Comparison of ENCODE assay signal across 1 cellular context in the genomic region with DNA sequence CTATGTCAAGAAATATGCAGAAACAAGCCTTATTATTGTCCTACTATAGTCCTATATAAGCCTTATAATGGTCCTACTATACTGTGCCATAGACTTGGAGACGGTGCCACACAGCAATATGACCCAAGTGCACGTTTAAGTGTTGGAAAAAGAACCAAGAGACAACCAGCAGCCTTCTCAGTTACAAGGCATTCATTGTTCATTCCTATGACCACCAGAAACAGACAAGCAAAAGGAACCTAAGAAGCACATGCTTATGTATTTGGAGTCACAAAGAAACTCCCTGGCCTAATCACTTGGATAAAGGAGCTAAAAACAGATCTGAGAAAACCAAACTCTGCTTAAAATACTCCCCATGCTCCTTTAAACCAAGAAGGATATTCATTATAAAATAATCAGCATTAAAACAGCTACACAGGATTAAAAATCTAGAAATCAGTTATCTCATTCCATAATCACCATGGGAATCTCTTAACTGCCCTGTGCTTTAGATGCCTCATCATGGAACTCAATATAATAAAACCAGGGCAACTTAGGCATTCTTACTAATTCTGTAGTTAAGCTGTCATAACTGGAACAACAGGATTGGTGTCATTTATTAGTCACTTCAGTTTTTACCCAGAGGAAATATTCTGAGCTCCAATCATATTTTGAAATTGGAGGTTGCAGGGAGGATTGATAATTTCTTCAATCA.
TF ChIP-seq lines count a peak whose summit lies in the region.

No MANE protein-coding gene starts in this region.

TF ChIP-seq in HCT116, 20 proteins besides CTCF, POLR2A, EP300 and RAD21 (continued from another document):
- TF ChIP-seq, protein P1, sequence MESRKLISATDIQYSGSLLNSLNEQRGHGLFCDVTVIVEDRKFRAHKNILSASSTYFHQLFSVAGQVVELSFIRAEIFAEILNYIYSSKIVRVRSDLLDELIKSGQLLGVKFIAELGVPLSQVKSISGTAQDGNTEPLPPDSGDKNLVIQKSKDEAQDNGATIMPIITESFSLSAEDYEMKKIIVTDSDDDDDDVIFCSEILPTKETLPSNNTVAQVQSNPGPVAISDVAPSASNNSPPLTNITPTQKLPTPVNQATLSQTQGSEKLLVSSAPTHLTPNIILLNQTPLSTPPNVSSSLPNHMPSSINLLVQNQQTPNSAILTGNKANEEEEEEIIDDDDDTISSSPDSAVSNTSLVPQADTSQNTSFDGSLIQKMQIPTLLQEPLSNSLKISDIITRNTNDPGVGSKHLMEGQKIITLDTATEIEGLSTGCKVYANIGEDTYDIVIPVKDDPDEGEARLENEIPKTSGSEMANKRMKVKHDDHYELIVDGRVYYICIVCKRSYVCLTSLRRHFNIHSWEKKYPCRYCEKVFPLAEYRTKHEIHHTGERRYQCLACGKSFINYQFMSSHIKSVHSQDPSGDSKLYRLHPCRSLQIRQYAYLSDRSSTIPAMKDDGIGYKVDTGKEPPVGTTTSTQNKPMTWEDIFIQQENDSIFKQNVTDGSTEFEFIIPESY (IDR thresholded peaks at IDR 0.05; ENCODE audit: extremely low read depth, insufficient replicate concordance, low read length), result no peak
- TF ChIP-seq, protein P2, sequence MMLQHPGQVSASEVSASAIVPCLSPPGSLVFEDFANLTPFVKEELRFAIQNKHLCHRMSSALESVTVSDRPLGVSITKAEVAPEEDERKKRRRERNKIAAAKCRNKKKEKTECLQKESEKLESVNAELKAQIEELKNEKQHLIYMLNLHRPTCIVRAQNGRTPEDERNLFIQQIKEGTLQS (IDR thresholded peaks at IDR 0.05), result no peak
